18 cellular contexts compared by ENCODE assay signal in genomic region chr4:128957459-128957858, GRCh38.
DNase-seq lines count a peak whose midpoint lies in the region; ATAC-seq and TF ChIP-seq lines count a peak whose summit lies in the region.
"Had no signal": no experiment of that assay in that cellular context is flagged by ENCODE, and none has a peak within 500 bp of the region (broad histone marks: within the 10 kb centered on the region; RNA-seq: fewer than 3 reads in every experiment).

No MANE protein-coding gene starts in this region.

- H3K27me3 Mint-ChIP-seq in activated T-cell treated with anti-CD3 and anti-CD28 coated beads, Interleukin-2, amount 50 U/mL, for 72 hours (ENCODE audit: low read depth), result no peaks in the 10 kb centered on the region
- H3K27me3 Mint-ChIP-seq in CD14-positive monocyte (ENCODE audit: low read depth in 3 of 3), result no peaks in the 10 kb centered on the region
- peaks cover 2% of the 10 kb centered on the region for H3K27me3 Mint-ChIP-seq in endothelial cell (ENCODE audit: unreplicated experiment)
- H3K27me3 Mint-ChIP-seq: CD4-positive, CD25-positive, alpha-beta regulatory T cell; CD8-positive, alpha-beta memory T cell; IgD-negative memory B cell had no signal

- H3K27ac Mint-ChIP-seq in activated T-cell treated with anti-CD3 and anti-CD28 coated beads, Interleukin-2, amount 50 U/mL, for 72 hours, result peak overlapping the region; percentile 20
- H3K27ac Mint-ChIP-seq in CD14-positive monocyte (peak overlapping the region in 6 of 7 donors; percentile 1 to 79 (median 66)), endothelial cell (ENCODE audit: unreplicated experiment) (peak overlapping the region; percentile 14)
- H3K27ac Mint-ChIP-seq: CD4-positive, CD25-positive, alpha-beta regulatory T cell; CD8-positive, alpha-beta memory T cell; IgD-negative memory B cell had no signal

- no peak overlapping the region for H3K27ac ChIP-seq in left ventricle myocardium inferior (replicated peaks)
- H3K27ac ChIP-seq: 22Rv1, A549, BLaER1, GM23248 had no signal

- H3K9me3 ChIP-seq in left ventricle myocardium inferior (replicated peaks), result no peaks in the 10 kb centered on the region
- H3K9me3 ChIP-seq: A549, BLaER1, HAP-1 had no signal

- DNase-seq in activated T-cell treated with anti-CD3 and anti-CD28 coated beads, Interleukin-2, amount 50 U/mL, for 72 hours, result no peak
- DNase-seq in activated T-cell treated with anti-CD3 and anti-CD28 coated beads, Interleukin-2, amount 50 U/mL, for 48 hours, result no peak
- no peak for DNase-seq in CD14-positive monocyte (ENCODE audit: low spot score)
- DNase-seq in endothelial cell (ENCODE audit: low spot score), result no peak
- no peak for DNase-seq in left ventricle myocardium inferior
- no peak for DNase-seq in activated naive CD4-positive, alpha-beta T cell (lab: John Stamatoyannopoulos, UW)
- no peak for DNase-seq in cerebellar cortex (ENCODE audit: low spot score)
- DNase-seq: CD4-positive, CD25-positive, alpha-beta regulatory T cell; CD8-positive, alpha-beta memory T cell; COR-L47; DMS 273 treated with DMSO at 0.1 percent for 48 hours; DMS53; GM23248 had no signal

- intact Hi-C loops in CD14-positive monocyte (cut with micrococcal nuclease) (no loop called here), left ventricle myocardium inferior (cut with micrococcal nuclease) (no loop called here)

- TF ChIP-seq CTCF in CD14-positive monocyte (IDR thresholded peaks at IDR 0.05), result no peak
- no peak for TF ChIP-seq CTCF in endothelial cell (IDR thresholded peaks at IDR 0.05; ENCODE audit: unreplicated experiment)
- no peak for TF ChIP-seq CTCF in left ventricle myocardium inferior (IDR thresholded peaks at IDR 0.05; ENCODE audit: borderline replicate concordance)

- peaks cover 0 to 4% of the 10 kb centered on the region in 2 donors for H3K36me3 Mint-ChIP-seq in activated T-cell treated with anti-CD3 and anti-CD28 coated beads, Interleukin-2, amount 50 U/mL, for 72 hours (ENCODE audit: insufficient read depth in 2 of 2)
- H3K36me3 Mint-ChIP-seq in CD14-positive monocyte (peaks cover 26 to 36% of the 10 kb centered on the region in 2 donors), endothelial cell (ENCODE audit: low read depth, unreplicated experiment) (peaks cover 9% of the 10 kb centered on the region)

- peaks cover 3% of the 10 kb centered on the region for H3K4me1 Mint-ChIP-seq in activated T-cell treated with anti-CD3 and anti-CD28 coated beads, Interleukin-2, amount 50 U/mL, for 72 hours (ENCODE audit: low read depth)
- H3K4me1 Mint-ChIP-seq in CD14-positive monocyte (peaks cover 23% of the 10 kb centered on the region), endothelial cell (ENCODE audit: unreplicated experiment) (peaks cover 28% of the 10 kb centered on the region)

- H3K27me3 ChIP-seq in left ventricle myocardium inferior (ENCODE audit: low read depth), result no peaks in the 10 kb centered on the region
- H3K27me3 ChIP-seq: BLaER1 had no signal

- ATAC-seq in activated T-cell treated with anti-CD3 and anti-CD28 coated beads, Interleukin-2, amount 50 U/mL, for 72 hours (replicated peaks in 1 of 2), result no peak
- ATAC-seq: A549 had no signal

- peaks cover 5% of the 10 kb centered on the region for H3K4me1 ChIP-seq in left ventricle myocardium inferior
- H3K4me1 ChIP-seq: A549, HAP-1 had no signal

- no peaks in the 10 kb centered on the region for H3K9me3 Mint-ChIP-seq in activated T-cell treated with anti-CD3 and anti-CD28 coated beads, Interleukin-2, amount 50 U/mL, for 72 hours
- H3K9me3 Mint-ChIP-seq in CD14-positive monocyte (peaks cover 0 to 3% (median 0%) of the 10 kb centered on the region in 7 donors), endothelial cell (ENCODE audit: unreplicated experiment) (peaks cover 4% of the 10 kb centered on the region)
- H3K9me3 Mint-ChIP-seq: CD8-positive, alpha-beta memory T cell; IgD-negative memory B cell had no signal

- no peak overlapping the region for H3K4me3 ChIP-seq in left ventricle myocardium inferior
- H3K4me3 ChIP-seq: A549, BLaER1, GM23248, HAP-1 had no signal

- H3K4me3 Mint-ChIP-seq in activated T-cell treated with anti-CD3 and anti-CD28 coated beads, Interleukin-2, amount 50 U/mL, for 72 hours, result no peak overlapping the region
- H3K4me3 Mint-ChIP-seq in CD14-positive monocyte (no peak overlapping the region), endothelial cell (ENCODE audit: unreplicated experiment) (no peak overlapping the region)
- H3K4me3 Mint-ChIP-seq: CD4-positive, CD25-positive, alpha-beta regulatory T cell; CD8-positive, alpha-beta memory T cell; IgD-negative memory B cell had no signal

- peaks cover 14% of the 10 kb centered on the region for H3K36me3 ChIP-seq in left ventricle myocardium inferior
- H3K36me3 ChIP-seq: HAP-1 had no signal

Comparison
In these comparisons a context has a peak if more than half of its experiments do, and no peak if none do; other contexts are left out.
1. H3K27ac Mint-ChIP-seq: peak in every context shown above with its lines; median percentile 66 in CD14-positive monocyte; 20 in activated T-cell treated with anti-CD3 and anti-CD28 coated beads, Interleukin-2, amount 50 U/mL, for 72 hours; 14 in endothelial cell.